ENCODE assay signal across 30 cellular contexts in genomic region chr1:76133977-76134376, GRCh38.
"Had no signal": no experiment of that assay in that cellular context is flagged by ENCODE, and none has a peak within 500 bp of the region (broad histone marks: within the 10 kb centered on the region; RNA-seq: fewer than 3 reads in every experiment).

No MANE protein-coding gene starts in this region.

- DNase-seq: naive thymus-derived CD8-positive, alpha-beta T cell; nephron progenitor cell; nucleus accumbens; ovary; posterior cingulate gyrus; psoas muscle; right cardiac atrium; right lobe of liver; sigmoid colon; small intestine; stimulated activated CD4-positive, alpha-beta T cell treated with anti-CD3 and anti-CD28 coated beads, Interleukin-15, amount 100 ng/mL, for 24 hours; stimulated activated CD4-positive, alpha-beta T cell treated with anti-CD3 and anti-CD28 coated beads, Interleukin-2, amount 100 ng/mL, for 24 hours; stimulated activated CD4-positive, alpha-beta T cell treated with anti-CD3 and anti-CD28 coated beads, Interleukin-2, amount 100 ng/mL, for 48 hours; stimulated activated CD4-positive, alpha-beta T cell treated with anti-CD3 and anti-CD28 coated beads, Interleukin-4, amount 100 ng/mL, for 24 hours; stimulated activated naive B cell treated with anti-CD40 and anti-IgM and Interleukin-4, amounts not matched to agents 10 μg/mL and 1 μg/mL and 100 μg/mL, for 72 hours; stimulated activated naive CD4-positive, alpha-beta T cell treated with Interleukin-2 at 50 U/mL for 16 hours; stomach; thyroid gland; upper lobe of right lung; uterus had no signal

- H3K27ac Mint-ChIP-seq: naive thymus-derived CD8-positive, alpha-beta T cell; natural killer cell treated with Interleukin-12 subunit alpha and Interleukin-12 subunit beta and Interleukin-15 and Interleukin-18, amount 100 ng/mL, for 72 hours; nephron progenitor cell; stimulated activated effector memory CD8-positive, alpha-beta T cell treated with anti-CD3 and anti-CD28 coated beads, Interleukin-12 subunit alpha, Interleukin-12 subunit beta, amount 100 ng/mL, for 72 hours; stimulated activated naive B cell treated with anti-CD40 and anti-IgM and Interleukin-4, amounts not matched to agents 10 μg/mL and 1 μg/mL and 100 μg/mL, for 72 hours; stimulated activated naive CD8-positive, alpha-beta T cell treated with anti-CD3 and anti-CD28 coated beads, Interleukin-15, Interleukin-2, amounts not matched to agents 100 ng/mL and 50 ng/mL, for 24 hours; type B pancreatic cell had no signal

- H3K9me3 ChIP-seq: neutrophil, ovary, psoas muscle, right lobe of liver, sigmoid colon, stomach, thoracic aorta, thyroid gland, tibial nerve, upper lobe of right lung, uterus had no signal

- H2AFZ ChIP-seq: parathyroid adenoma had no signal

- H3K4me3 Mint-ChIP-seq: naive thymus-derived CD8-positive, alpha-beta T cell; natural killer cell treated with Interleukin-12 subunit alpha and Interleukin-12 subunit beta and Interleukin-15 and Interleukin-18, amount 100 ng/mL, for 72 hours; nephron progenitor cell; neural crest cell; stimulated activated effector memory CD8-positive, alpha-beta T cell treated with anti-CD3 and anti-CD28 coated beads, Interleukin-12 subunit alpha, Interleukin-12 subunit beta, amount 100 ng/mL, for 72 hours; stimulated activated naive B cell treated with anti-CD40 and anti-IgM and Interleukin-4, amounts not matched to agents 10 μg/mL and 1 μg/mL and 100 μg/mL, for 72 hours; stimulated activated naive CD8-positive, alpha-beta T cell treated with anti-CD3 and anti-CD28 coated beads, Interleukin-15, Interleukin-2, amounts not matched to agents 100 ng/mL and 50 ng/mL, for 24 hours; type B pancreatic cell had no signal

- H3K36me3 ChIP-seq: neutrophil, ovary, right lobe of liver, sigmoid colon, stomach, thoracic aorta, thyroid gland, tibial nerve, upper lobe of right lung, uterus had no signal

- H3K9me3 Mint-ChIP-seq: naive thymus-derived CD8-positive, alpha-beta T cell; natural killer cell treated with Interleukin-12 subunit alpha and Interleukin-12 subunit beta and Interleukin-15 and Interleukin-18, amount 100 ng/mL, for 72 hours; nephron progenitor cell; stimulated activated effector memory CD8-positive, alpha-beta T cell treated with anti-CD3 and anti-CD28 coated beads, Interleukin-12 subunit alpha, Interleukin-12 subunit beta, amount 100 ng/mL, for 72 hours; stimulated activated naive CD8-positive, alpha-beta T cell treated with anti-CD3 and anti-CD28 coated beads, Interleukin-15, Interleukin-2, amounts not matched to agents 100 ng/mL and 50 ng/mL, for 24 hours; type B pancreatic cell had no signal

- ATAC-seq: naive thymus-derived CD8-positive, alpha-beta T cell; natural killer cell treated with Interleukin-12 subunit alpha and Interleukin-12 subunit beta and Interleukin-15 and Interleukin-18, amount 100 ng/mL, for 72 hours; psoas muscle; right cardiac atrium; right lobe of liver; stimulated activated effector memory CD8-positive, alpha-beta T cell treated with anti-CD3 and anti-CD28 coated beads, Interleukin-12 subunit alpha, Interleukin-12 subunit beta, amount 100 ng/mL, for 72 hours; stimulated activated naive B cell treated with anti-CD40 and anti-IgM and Interleukin-4, amounts not matched to agents 10 μg/mL and 1 μg/mL and 100 μg/mL, for 72 hours; upper lobe of right lung had no signal

- H3K4me1 ChIP-seq: parathyroid adenoma, psoas muscle, right lobe of liver, sigmoid colon, tibial nerve, uterus had no signal

- H3K27ac ChIP-seq: neutrophil, ovary, parathyroid adenoma, psoas muscle, right lobe of liver, sigmoid colon, stomach, thoracic aorta, thyroid gland, tibial nerve, upper lobe of right lung, uterus had no signal

- FAIRE-seq: small intestine had no signal

- H3K4me3 ChIP-seq: ovary, psoas muscle, right lobe of liver, sigmoid colon, stomach, thoracic aorta, thyroid gland, tibial nerve, upper lobe of right lung, uterus had no signal

- H3K27me3 Mint-ChIP-seq: naive thymus-derived CD8-positive, alpha-beta T cell; progenitor cell of endocrine pancreas; stimulated activated naive B cell treated with anti-CD40 and anti-IgM and Interleukin-4, amounts not matched to agents 10 μg/mL and 1 μg/mL and 100 μg/mL, for 72 hours; stimulated activated naive CD8-positive, alpha-beta T cell treated with anti-CD3 and anti-CD28 coated beads, Interleukin-15, Interleukin-2, amounts not matched to agents 100 ng/mL and 50 ng/mL, for 24 hours; type B pancreatic cell had no signal

- H3K9ac ChIP-seq: parathyroid adenoma had no signal

- H3K27me3 ChIP-seq: neutrophil, ovary, right lobe of liver, sigmoid colon, stomach, thyroid gland, tibial nerve, upper lobe of right lung, uterus had no signal

- H3K79me2 ChIP-seq: parathyroid adenoma had no signal

- H3K36me3 Mint-ChIP-seq: natural killer cell treated with Interleukin-12 subunit alpha and Interleukin-12 subunit beta and Interleukin-15 and Interleukin-18, amount 100 ng/mL, for 72 hours; stimulated activated effector memory CD8-positive, alpha-beta T cell treated with anti-CD3 and anti-CD28 coated beads, Interleukin-12 subunit alpha, Interleukin-12 subunit beta, amount 100 ng/mL, for 72 hours had no signal

- H3K4me1 Mint-ChIP-seq: stimulated activated effector memory CD8-positive, alpha-beta T cell treated with anti-CD3 and anti-CD28 coated beads, Interleukin-12 subunit alpha, Interleukin-12 subunit beta, amount 100 ng/mL, for 72 hours had no signal
